ENCODE assay signal across 18 cellular contexts in genomic region chr6:109762166-109762565, GRCh38.
DNase-seq lines count a peak whose midpoint lies in the region; ATAC-seq lines count a peak whose summit lies in the region.
"Had no signal": no experiment of that assay in that cellular context is flagged by ENCODE, and none has a peak within 500 bp of the region (broad histone marks: within the 10 kb centered on the region; RNA-seq: fewer than 3 reads in every experiment).

No MANE protein-coding gene starts in this region.

- DNase-seq in amniotic epithelial cell (ENCODE audit: low read depth) = peak; percentile 57
- peak; percentile 50 for DNase-seq in glomerular visceral epithelial cell (ENCODE audit: extremely low spot score)
- DNase-seq in left kidney (ENCODE audit: low read depth, low spot score) = peak; percentile 10
- DNase-seq in stimulated activated CD4-positive, alpha-beta T cell treated with anti-CD3 and anti-CD28 coated beads, Interleukin-2, amount 100 ng/mL, for 48 hours = no peak
- DNase-seq in stimulated activated naive CD8-positive, alpha-beta T cell treated with anti-CD3 and anti-CD28 coated beads, Interleukin-15, Interleukin-2, amounts not matched to agents 100 U/mL and 50 U/mL, for 24 hours = no peak
- DNase-seq: BE2C; C1 segment of cervical spinal cord; CD4-positive, CD25-positive, alpha-beta regulatory T cell; CD8-positive, alpha-beta memory T cell; COR-L47; DMS79; GDM1; GOT3; H7; HFFc6 had no signal

- ATAC-seq in stimulated activated naive CD8-positive, alpha-beta T cell treated with anti-CD3 and anti-CD28 coated beads, Interleukin-15, Interleukin-2, amounts not matched to agents 100 U/mL and 50 U/mL, for 24 hours = no peak
- ATAC-seq in HG03354 (IDR thresholded peaks at IDR 0.05; ENCODE audit: poor library complexity, severe bottlenecking, unreplicated experiment) = no peak
- ATAC-seq: HCT116, HepG2 had no signal

Comparison
In these comparisons a context has a peak if more than half of its experiments do, and no peak if none do; other contexts are left out.
1. DNase-seq: peak in amniotic epithelial cell (single experiment), glomerular visceral epithelial cell (single experiment) and left kidney (single experiment); none in stimulated activated CD4-positive, alpha-beta T cell treated with anti-CD3 and anti-CD28 coated beads, Interleukin-2, amount 100 ng/mL, for 48 hours (0 of 2) and stimulated activated naive CD8-positive, alpha-beta T cell treated with anti-CD3 and anti-CD28 coated beads, Interleukin-15, Interleukin-2, amounts not matched to agents 100 U/mL and 50 U/mL, for 24 hours (single experiment).